11 cellular contexts compared by ENCODE assay signal in the genomic region with DNA sequence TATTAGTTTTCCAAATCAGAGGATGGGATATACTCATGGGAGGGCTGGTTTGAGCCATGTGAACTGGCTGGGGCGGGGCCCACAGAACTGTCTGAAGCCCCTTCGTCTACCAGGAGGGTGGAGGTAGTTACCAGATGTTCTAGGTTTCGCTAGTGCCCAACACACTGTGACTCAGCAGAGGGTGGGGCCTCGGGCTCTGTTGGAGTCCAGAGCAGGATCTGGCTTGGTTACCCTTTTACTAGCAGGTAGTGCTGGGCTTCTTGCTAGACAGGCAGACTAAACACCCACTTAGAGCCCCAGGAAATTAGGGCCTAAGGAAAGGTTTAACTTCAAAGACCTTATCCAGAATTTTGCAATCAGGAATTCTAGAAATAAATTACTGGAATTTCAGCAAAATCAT. TPM values are rescaled to one million over a fixed set of nuclear protein-coding genes. Genes with fewer than 3 reads are reported as not detected.
DNase-seq lines count a peak whose midpoint lies in the region; ATAC-seq and TF ChIP-seq lines count a peak whose summit lies in the region.
"Had no signal": no experiment of that assay in that cellular context is flagged by ENCODE, and none has a peak within 500 bp of the region (broad histone marks: within the 10 kb centered on the region; RNA-seq: fewer than 3 reads in every experiment).

No MANE protein-coding gene starts in this region.

- no peaks in the 10 kb centered on the region for H3K36me3 ChIP-seq in mucosa of descending colon (ENCODE audit: low read depth)

- in situ Hi-C loops in astrocyte of the spinal cord (cut with HindIII; ENCODE audit: low sequenced_read_pairs): no loop called here

- TF ChIP-seq CTCF in astrocyte of the spinal cord (IDR thresholded peaks at IDR 0.05; ENCODE audit: low read depth, low read length): no peak
- TF ChIP-seq CTCF in mucosa of descending colon (IDR thresholded peaks at IDR 0.05): no peak
- TF ChIP-seq CTCF in CD14-positive monocyte (IDR thresholded peaks at IDR 0.05): no peak
- no peak for TF ChIP-seq CTCF in nephron progenitor cell (IDR thresholded peaks at IDR 0.05)

- no peaks in the 10 kb centered on the region for H3K9me3 ChIP-seq in mucosa of descending colon

- H3K27ac Mint-ChIP-seq in CD14-positive monocyte: peak overlapping the region in 1 of 7 donors; percentile 8
- no peak overlapping the region for H3K27ac Mint-ChIP-seq in nephron progenitor cell
- H3K27ac Mint-ChIP-seq: activated CD4-positive, alpha-beta T cell treated with anti-CD3 and anti-CD28 coated beads, Interleukin-2, amount 10 ng/mL, durations not matched to agents 24 days and 14 days had no signal

- intact Hi-C loops in mucosa of descending colon (cut with DNase I, micrococcal nuclease) (no loop called here), CD14-positive monocyte (cut with micrococcal nuclease) (no loop called here)

- H3K4me3 ChIP-seq in astrocyte of the spinal cord (ENCODE audit: low read depth, low read length): no peak overlapping the region
- no peak overlapping the region for H3K4me3 ChIP-seq in mucosa of descending colon
- H3K4me3 ChIP-seq: SK-N-MC had no signal

- DNase-seq in HUDEP-2 (lab: John Stamatoyannopoulos, UW; ENCODE audit: unreplicated experiment in 76 of 76) (peak in 39 of 76 experiments; percentile 0 to 49 (median 4)), astrocyte of the spinal cord (ENCODE audit: low read depth, low spot score) (peak; percentile 6), mucosa of descending colon (peak in 1 of 3 donors; percentile 4), NCI-H2196 treated with DMSO at 0.1 percent for 48 hours (lab: John Stamatoyannopoulos, UW; ENCODE audit: unreplicated experiment) (no peak), CD14-positive monocyte (ENCODE audit: low spot score) (no peak), nephron progenitor cell (no peak)
- DNase-seq: NCI-H510A had no signal

- H3K36me3 Mint-ChIP-seq in CD14-positive monocyte: no peaks in the 10 kb centered on the region
- H3K36me3 Mint-ChIP-seq in nephron progenitor cell (ENCODE audit: low read depth): no peaks in the 10 kb centered on the region

- H3K4me1 Mint-ChIP-seq in CD14-positive monocyte (no peaks in the 10 kb centered on the region), nephron progenitor cell (peaks cover 22% of the 10 kb centered on the region)

- peaks cover 0 to 2% (median 0%) of the 10 kb centered on the region in 3 donors for H3K27me3 Mint-ChIP-seq in CD14-positive monocyte (ENCODE audit: low read depth in 3 of 3)
- H3K27me3 Mint-ChIP-seq in nephron progenitor cell (ENCODE audit: low read depth, poor library complexity): peaks cover 7% of the 10 kb centered on the region

- ATAC-seq in GM18867 (IDR thresholded peaks at IDR 0.05; ENCODE audit: unreplicated experiment): peak; percentile 30
- ATAC-seq in mucosa of descending colon: peak; percentile 23
- no peak for ATAC-seq in esophagus mucosa

- no peaks in the 10 kb centered on the region for H3K4me1 ChIP-seq in mucosa of descending colon (ENCODE audit: low read depth)

- H3K4me3 Mint-ChIP-seq in CD14-positive monocyte (no peak overlapping the region), nephron progenitor cell (no peak overlapping the region)
- H3K4me3 Mint-ChIP-seq: activated CD4-positive, alpha-beta T cell treated with anti-CD3 and anti-CD28 coated beads, Interleukin-2, amount 10 ng/mL, durations not matched to agents 24 days and 14 days had no signal

- H3K9me3 Mint-ChIP-seq in CD14-positive monocyte (no peaks in the 10 kb centered on the region), nephron progenitor cell (no peaks in the 10 kb centered on the region)
- H3K9me3 Mint-ChIP-seq: activated CD4-positive, alpha-beta T cell treated with anti-CD3 and anti-CD28 coated beads, Interleukin-2, amount 10 ng/mL, durations not matched to agents 24 days and 14 days had no signal

RNA-seq across cellular contexts. Expression of gene CHRDL1, which starts 56.2 kb away (rescaled TPM):
- total RNA-seq in mucosa of descending colon (100 to 1,000 TPM in 1 of 3 donors, 10 to 100 TPM in 1, 1 to 10 TPM in 1; 9.0 to 101 (median 23.5) TPM), esophagus mucosa (1.7 TPM)
- polyA plus RNA-seq in CD14-positive monocyte: not detected
- total RNA-seq: activated CD4-positive, alpha-beta T cell treated with anti-CD3 and anti-CD28 coated beads, Interleukin-2, amount 10 ng/mL, durations not matched to agents 24 days and 14 days had no signal

Comparison
In these comparisons a context has a peak if more than half of its experiments do, and no peak if none do; other contexts are left out.
1. DNase-seq: peak in HUDEP-2 (39 of 76) and astrocyte of the spinal cord (single experiment); none in NCI-H2196 treated with DMSO at 0.1 percent for 48 hours (single experiment), CD14-positive monocyte (single experiment) and nephron progenitor cell (single experiment).